In genomic region chr19:13561461-13561860, GRCh38 we compare ENCODE assay signal across 22 cellular contexts.
"Had no signal": no experiment of that assay in that cellular context is flagged by ENCODE, and none has a peak within 500 bp of the region (broad histone marks: within the 10 kb centered on the region; RNA-seq: fewer than 3 reads in every experiment).

No MANE protein-coding gene starts in this region.

- ATAC-seq: stimulated activated effector memory CD8-positive, alpha-beta T cell treated with anti-CD3 and anti-CD28 coated beads, Interleukin-12 subunit alpha, Interleukin-12 subunit beta, amount 100 ng/mL, for 72 hours; stimulated activated memory B cell treated with anti-CD40 and anti-IgM and Interleukin-4, amounts not matched to agents 10 μg/mL and 1 μg/mL and 100 μg/mL, for 72 hours; stimulated activated naive B cell treated with anti-CD40 and anti-IgM and Interleukin-4, amounts not matched to agents 10 μg/mL and 1 μg/mL and 100 μg/mL, for 72 hours; stimulated activated naive CD8-positive, alpha-beta T cell treated with anti-CD3 and anti-CD28 coated beads, Interleukin-15, amount 100 ng/mL, for 72 hours; stimulated activated naive CD8-positive, alpha-beta T cell treated with anti-CD3 and anti-CD28 coated beads, Interleukin-15, Interleukin-2, amounts not matched to agents 100 U/mL and 50 U/mL, for 24 hours; upper lobe of right lung had no signal

- DNase-seq: stimulated activated CD4-positive, alpha-beta T cell treated with anti-CD3 and anti-CD28 coated beads, Interleukin-2, amount 100 ng/mL, for 48 hours; stimulated activated CD4-positive, alpha-beta T cell treated with anti-CD3 and anti-CD28 coated beads, Interleukin-4, amount 100 ng/mL, for 1 hour; stimulated activated CD4-positive, alpha-beta T cell treated with anti-CD3 and anti-CD28 coated beads, Interleukin-4, amount 100 ng/mL, for 24 hours; stimulated activated CD4-positive, alpha-beta T cell treated with anti-CD3 and anti-CD28 coated beads, Interleukin-4, amount 100 ng/mL, for 4 hours; stimulated activated CD8-positive, alpha-beta memory T cell treated with anti-CD3 and anti-CD28 coated beads, Interleukin-4, amount 100 ng/mL, for 48 hours; stimulated activated naive B cell treated with anti-CD40 and anti-IgM and Interleukin-4, amounts not matched to agents 10 μg/mL and 1 μg/mL and 100 μg/mL, for 72 hours; stimulated activated naive CD4-positive, alpha-beta T cell; stimulated activated naive CD4-positive, alpha-beta T cell treated with Interleukin-2 at 50 U/mL for 16 hours; stimulated activated naive CD8-positive, alpha-beta T cell treated with anti-CD3 and anti-CD28 coated beads, Interleukin-15, amount 100 ng/mL, for 72 hours; stimulated activated naive CD8-positive, alpha-beta T cell treated with anti-CD3 and anti-CD28 coated beads, Interleukin-15, Interleukin-2, amounts not matched to agents 100 U/mL and 50 U/mL, for 24 hours; stomach; substantia nigra; testis; thyroid gland; tibial artery; transverse colon; trophoblast cell; upper lobe of left lung; upper lobe of right lung; uterus had no signal
